Comparison of ENCODE assay signal across 14 cellular contexts in the genomic region with DNA sequence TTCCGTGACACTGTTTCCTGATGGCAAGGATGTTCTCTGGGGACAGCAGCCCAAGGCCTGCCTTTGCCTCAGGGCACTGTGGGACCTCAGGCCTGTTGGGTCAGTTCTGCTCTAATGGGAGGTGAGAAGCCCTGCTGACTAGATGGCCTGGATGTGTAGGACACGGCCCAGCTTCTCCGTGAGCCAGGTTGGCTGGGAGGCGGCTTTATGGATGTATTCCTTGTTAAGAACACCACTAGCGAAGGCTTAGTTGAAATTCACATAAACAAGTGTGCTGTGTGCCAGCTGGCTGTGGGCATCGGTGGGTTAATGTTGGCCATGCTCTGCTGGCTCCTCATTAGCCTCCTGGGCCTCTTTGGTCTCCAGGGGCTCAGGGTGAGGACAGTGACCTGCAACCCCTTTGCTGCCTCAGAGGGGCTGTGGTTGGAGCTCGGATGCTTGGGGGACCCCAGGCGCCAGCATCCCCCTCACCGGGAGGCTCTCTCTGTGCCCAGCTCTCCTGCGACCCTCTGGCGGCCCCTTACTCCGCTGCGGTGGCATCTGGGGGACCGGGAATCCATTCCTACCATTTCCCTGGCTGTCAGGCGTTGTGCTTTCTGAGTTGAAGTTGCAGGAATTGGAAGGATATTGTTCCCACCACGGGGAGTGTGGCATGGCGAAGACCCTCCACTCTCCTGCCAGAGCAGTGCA. TPM values are rescaled to one million over a fixed set of nuclear protein-coding genes. Genes with fewer than 3 reads are reported as not detected.
DNase-seq lines count a peak whose midpoint lies in the region; ATAC-seq and TF ChIP-seq lines count a peak whose summit lies in the region.
"Had no signal": no experiment of that assay in that cellular context is flagged by ENCODE, and none has a peak within 500 bp of the region (broad histone marks: within the 10 kb centered on the region; RNA-seq: fewer than 3 reads in every experiment).

No MANE protein-coding gene starts in this region.

- H3K27ac Mint-ChIP-seq in natural killer cell (peak overlapping the region; percentile 30 to 45), immature natural killer cell (peak overlapping the region in 4 of 6 donors; percentile 53 to 85 (median 64))
- H3K27ac Mint-ChIP-seq in natural killer cell treated with Interleukin-12 subunit alpha and Interleukin-12 subunit beta and Interleukin-15 and Interleukin-18, amount 100 ng/mL, for 72 hours: peak overlapping the region in 1 of 2 donors; percentile 43
- H3K27ac Mint-ChIP-seq in activated T-helper 2 cell treated with anti-CD3 and anti-CD28 coated beads, Interferon-gamma antibody, Interleukin-2, Interleukin-4, amounts not matched to agents 10 μg/mL and 5 μg/mL and 100 μg/mL, durations not matched to agents 14 hours and 24 hours and 36 hours: no peak overlapping the region
- H3K27ac Mint-ChIP-seq: stimulated activated naive CD8-positive, alpha-beta T cell treated with anti-CD3 and anti-CD28 coated beads, Interleukin-15, amount 100 ng/mL, for 72 hours had no signal

- no peak overlapping the region for H3K4me3 ChIP-seq in spleen
- no peak overlapping the region for H3K4me3 ChIP-seq in thyroid gland (replicated peaks in 1 of 3)
- H3K4me3 ChIP-seq: skin epidermis, vagina had no signal

- no peaks in the 10 kb centered on the region for H3K9me3 ChIP-seq in KOPT-K1 (ENCODE audit: insufficient read depth, low read length, poor library complexity, severe bottlenecking)
- H3K9me3 ChIP-seq in spleen: no peaks in the 10 kb centered on the region
- H3K9me3 ChIP-seq in thyroid gland: no peaks in the 10 kb centered on the region
- H3K9me3 ChIP-seq: vagina had no signal

- CTCF ChIA-PET in GM10248 (lab: Yijun Ruan, JAX): interaction anchor here (3.4 kb wide), 1 partner anchor 21 kb away, joined by 11 read pairs; no protein-coding TSS in a partner anchor

- peaks cover 0 to 35% (median 0%) of the 10 kb centered on the region in 7 donors for H3K27me3 ChIP-seq in spleen (replicated peaks in 1 of 7)
- no peaks in the 10 kb centered on the region for H3K27me3 ChIP-seq in thyroid gland
- H3K27me3 ChIP-seq: vagina had no signal

- H3K4me1 Mint-ChIP-seq in natural killer cell (peaks cover 16 to 33% of the 10 kb centered on the region in 2 donors), immature natural killer cell (peaks cover 27 to 29% of the 10 kb centered on the region in 2 donors)
- H3K4me1 Mint-ChIP-seq in natural killer cell treated with Interleukin-12 subunit alpha and Interleukin-12 subunit beta and Interleukin-15 and Interleukin-18, amount 100 ng/mL, for 72 hours (ENCODE audit: low read depth in 2 of 2): peaks cover 18 to 22% of the 10 kb centered on the region in 2 donors
- H3K4me1 Mint-ChIP-seq in activated T-helper 2 cell treated with anti-CD3 and anti-CD28 coated beads, Interferon-gamma antibody, Interleukin-2, Interleukin-4, amounts not matched to agents 10 μg/mL and 5 μg/mL and 100 μg/mL, durations not matched to agents 14 hours and 24 hours and 36 hours (ENCODE audit: low read depth): peaks cover 37% of the 10 kb centered on the region

- POLR2A ChIA-PET in GM10248 (lab: Yijun Ruan, JAX): no interaction called here

- H3K27me3 Mint-ChIP-seq in natural killer cell (ENCODE audit: low read depth in 2 of 2): peaks cover 0 to 8% of the 10 kb centered on the region in 2 donors
- H3K27me3 Mint-ChIP-seq in natural killer cell treated with Interleukin-12 subunit alpha and Interleukin-12 subunit beta and Interleukin-15 and Interleukin-18, amount 100 ng/mL, for 72 hours: no peaks in the 10 kb centered on the region
- peaks cover 19 to 29% (median 21%) of the 10 kb centered on the region in 3 donors for H3K27me3 Mint-ChIP-seq in immature natural killer cell (ENCODE audit: low read depth in 3 of 3)
- H3K27me3 Mint-ChIP-seq in activated T-helper 2 cell treated with anti-CD3 and anti-CD28 coated beads, Interferon-gamma antibody, Interleukin-2, Interleukin-4, amounts not matched to agents 10 μg/mL and 5 μg/mL and 100 μg/mL, durations not matched to agents 14 hours and 24 hours and 36 hours (ENCODE audit: low read depth): no peaks in the 10 kb centered on the region
- H3K27me3 Mint-ChIP-seq: stimulated activated naive CD8-positive, alpha-beta T cell treated with anti-CD3 and anti-CD28 coated beads, Interleukin-15, amount 100 ng/mL, for 72 hours had no signal

- TF ChIP-seq POLR2A in spleen (IDR thresholded peaks at IDR 0.05) (no peak), thyroid gland (IDR thresholded peaks at IDR 0.05) (no peak)

- 68 to 85% (median 83%) methylated on average over 8 to 17 of the region's 17 CpGs for WGBS in spleen, 5 donors
- 76 to 85% methylated on average over 13 to 15 of the region's 17 CpGs for WGBS in thyroid gland, 2 donors

- H3K36me3 ChIP-seq in KOPT-K1 (ENCODE audit: insufficient read depth, low read length) (no peaks in the 10 kb centered on the region), spleen (peaks cover 0 to 8% (median 0%) of the 10 kb centered on the region in 6 donors), thyroid gland (no peaks in the 10 kb centered on the region)
- H3K36me3 ChIP-seq: vagina had no signal

- TF ChIP-seq CTCF in natural killer cell (IDR thresholded peaks at IDR 0.05) (no peak), spleen (IDR thresholded peaks at IDR 0.05 in 8 of 11, conservative IDR thresholded peaks at IDR 0.05 in 3 of 11) (no peak), GM10248 (IDR thresholded peaks at IDR 0.05; ENCODE audit: control extremely low read depth, extremely low read depth, low read depth, missing control alignments) (no peak), thyroid gland (IDR thresholded peaks at IDR 0.05) (no peak)

- no peak for ATAC-seq in natural killer cell
- ATAC-seq in natural killer cell treated with Interleukin-12 subunit alpha and Interleukin-12 subunit beta and Interleukin-15 and Interleukin-18, amount 100 ng/mL, for 72 hours: no peak
- ATAC-seq: activated CD4-positive, CD25-positive, alpha-beta regulatory T cell treated with anti-CD3 and anti-CD28 coated beads, Interleukin-2, amount 50 U/mL, for 24 hours had no signal

- intact Hi-C loops in natural killer cell (cut with micrococcal nuclease): loop anchor here (10.0 kb wide), 1 partner anchor 291 kb away; no protein-coding TSS in a partner anchor
- intact Hi-C loops in spleen (cut with DNase I; ENCODE audit: low total_unique reads): no loop called here
- intact Hi-C loops in activated T-helper 2 cell treated with anti-CD3 and anti-CD28 coated beads, Interferon-gamma antibody, Interleukin-2, Interleukin-4, amounts not matched to agents 10 μg/mL and 5 μg/mL and 100 μg/mL, durations not matched to agents 14 hours and 24 hours and 36 hours (cut with micrococcal nuclease): loop anchor here (5.0 kb wide), 1 partner anchor 283 kb away; no protein-coding TSS in a partner anchor
- intact Hi-C loops in thyroid gland (cut with DNase I): no loop called here

- H3K4me3 Mint-ChIP-seq in natural killer cell: no peak overlapping the region
- H3K4me3 Mint-ChIP-seq in natural killer cell treated with Interleukin-12 subunit alpha and Interleukin-12 subunit beta and Interleukin-15 and Interleukin-18, amount 100 ng/mL, for 72 hours: no peak overlapping the region
- no peak overlapping the region for H3K4me3 Mint-ChIP-seq in immature natural killer cell
- no peak overlapping the region for H3K4me3 Mint-ChIP-seq in activated T-helper 2 cell treated with anti-CD3 and anti-CD28 coated beads, Interferon-gamma antibody, Interleukin-2, Interleukin-4, amounts not matched to agents 10 μg/mL and 5 μg/mL and 100 μg/mL, durations not matched to agents 14 hours and 24 hours and 36 hours (ENCODE audit: low read depth)

- peak overlapping the region; percentile 98 for H3K27ac ChIP-seq in KOPT-K1 (ENCODE audit: low read depth, low read length, poor library complexity, severe bottlenecking)
- no peak overlapping the region for H3K27ac ChIP-seq in spleen
- no peak overlapping the region for H3K27ac ChIP-seq in thyroid gland
- H3K27ac ChIP-seq: skin epidermis, vagina had no signal

- H3K9me3 Mint-ChIP-seq in natural killer cell (peaks cover 3 to 17% of the 10 kb centered on the region in 2 donors), immature natural killer cell (peaks cover 3 to 16% (median 7%) of the 10 kb centered on the region in 6 donors)
- no peaks in the 10 kb centered on the region for H3K9me3 Mint-ChIP-seq in natural killer cell treated with Interleukin-12 subunit alpha and Interleukin-12 subunit beta and Interleukin-15 and Interleukin-18, amount 100 ng/mL, for 72 hours
- H3K9me3 Mint-ChIP-seq in activated T-helper 2 cell treated with anti-CD3 and anti-CD28 coated beads, Interferon-gamma antibody, Interleukin-2, Interleukin-4, amounts not matched to agents 10 μg/mL and 5 μg/mL and 100 μg/mL, durations not matched to agents 14 hours and 24 hours and 36 hours: no peaks in the 10 kb centered on the region
- H3K9me3 Mint-ChIP-seq: stimulated activated naive CD8-positive, alpha-beta T cell treated with anti-CD3 and anti-CD28 coated beads, Interleukin-15, amount 100 ng/mL, for 72 hours had no signal

- H3K36me3 Mint-ChIP-seq in natural killer cell (no peaks in the 10 kb centered on the region), immature natural killer cell (peaks cover 0 to 12% (median 0%) of the 10 kb centered on the region in 3 donors)
- H3K36me3 Mint-ChIP-seq in natural killer cell treated with Interleukin-12 subunit alpha and Interleukin-12 subunit beta and Interleukin-15 and Interleukin-18, amount 100 ng/mL, for 72 hours: peaks cover 6% of the 10 kb centered on the region
- no peaks in the 10 kb centered on the region for H3K36me3 Mint-ChIP-seq in activated T-helper 2 cell treated with anti-CD3 and anti-CD28 coated beads, Interferon-gamma antibody, Interleukin-2, Interleukin-4, amounts not matched to agents 10 μg/mL and 5 μg/mL and 100 μg/mL, durations not matched to agents 14 hours and 24 hours and 36 hours (ENCODE audit: low read depth)

- DNase-seq in natural killer cell (no peak), immature natural killer cell (no peak), spleen (peak; percentile 58), GM10248 (ENCODE audit: extremely low spot score) (no peak), thyroid gland (no peak)
- no peak for DNase-seq in natural killer cell treated with Interleukin-12 subunit alpha and Interleukin-12 subunit beta and Interleukin-15 and Interleukin-18, amount 100 ng/mL, for 72 hours (ENCODE audit: low spot score)
- no peak for DNase-seq in activated T-helper 2 cell treated with anti-CD3 and anti-CD28 coated beads, Interferon-gamma antibody, Interleukin-2, Interleukin-4, amounts not matched to agents 10 μg/mL and 5 μg/mL and 100 μg/mL, durations not matched to agents 14 hours and 24 hours and 36 hours (ENCODE audit: low spot score)
- DNase-seq: SIG-M5 had no signal

- H3K4me1 ChIP-seq in spleen (peaks cover 0 to 24% (median 12%) of the 10 kb centered on the region in 6 donors), thyroid gland (peaks cover 11 to 16% of the 10 kb centered on the region in 2 donors)
- H3K4me1 ChIP-seq: vagina had no signal

RNA-seq across cellular contexts. Expression of a gene that starts 22.8 kb away (rescaled TPM):
- total RNA-seq in natural killer cell (1 to 10 TPM in 2 of 3 donors, under 1 TPM in 1; 0.40 to 1.3 (median 1.0) TPM), spleen (1 to 10 TPM in 4 of 7 donors, under 1 TPM in 2, not detected in 1; 0.85 to 6.0 (median 1.6) TPM), thyroid gland (1 to 10 TPM in 1 of 4 donors, under 1 TPM in 3; 0.54 to 1.5 (median 0.81) TPM)
- total RNA-seq in natural killer cell treated with Interleukin-12 subunit alpha and Interleukin-12 subunit beta and Interleukin-15 and Interleukin-18, amount 100 ng/mL, for 72 hours: 10 to 100 TPM in 1 of 2 donors, 1 to 10 TPM in 1; 6.5 to 19.2 TPM
- polyA plus RNA-seq in immature natural killer cell (not detected), spleen (1 to 10 TPM in 1 of 3 donors, under 1 TPM in 2; 0.55 to 1.0 (median 0.96) TPM)
- 16.5 and 17.9 TPM in 2 replicates for total RNA-seq in activated T-helper 2 cell treated with anti-CD3 and anti-CD28 coated beads, Interferon-gamma antibody, Interleukin-2, Interleukin-4, amounts not matched to agents 10 μg/mL and 5 μg/mL and 100 μg/mL, durations not matched to agents 14 hours and 24 hours and 36 hours
- total RNA-seq: HT1080 had no signal

Comparison
In these comparisons a context has a peak if more than half of its experiments do, and no peak if none do; other contexts are left out.
1. intact Hi-C loops: an anchor here in natural killer cell (10.0 kb wide) and activated T-helper 2 cell treated with anti-CD3 and anti-CD28 coated beads, Interferon-gamma antibody, Interleukin-2, Interleukin-4, amounts not matched to agents 10 μg/mL and 5 μg/mL and 100 μg/mL, durations not matched to agents 14 hours and 24 hours and 36 hours (5.0 kb wide); none called in spleen and thyroid gland.